In genomic region chr12:52076811-52077210, GRCh38 we compare ENCODE assay signal across 26 cellular contexts. TPM values are rescaled to one million over a fixed set of nuclear protein-coding genes. Genes with fewer than 3 reads are reported as not detected.
"Had no signal": no experiment of that assay in that cellular context is flagged by ENCODE, and none has a peak within 500 bp of the region (broad histone marks: within the 10 kb centered on the region; RNA-seq: fewer than 3 reads in every experiment).

No MANE protein-coding gene starts in this region.

- H3K27me3 ChIP-seq: MG63, SJSA1 had no signal

- H3K27me3 Mint-ChIP-seq: IgD-negative memory B cell had no signal

- H3K4me3 ChIP-seq: MG63, SJSA1, SK-N-MC had no signal

- FAIRE-seq: HTR-8/SVneo, RCC 7860 had no signal

- H3K27ac ChIP-seq: HL-60, SJSA1, SK-N-MC had no signal

- H3K9me3 Mint-ChIP-seq: IgD-negative memory B cell had no signal

- DNase-seq: KBM-7, MG63, NCI-H1092, NCI-H1105 treated with DMSO at 0.1 percent for 48 hours, NCI-H1417 treated with DMSO at 0.1 percent for 48 hours, NCI-H146, NCI-H1694 treated with DMSO at 0.1 percent for 48 hours, NCI-H1930, NCI-H2081, NCI-H2107, NCI-H2227 treated with DMSO at 0.1 percent for 48 hours, NCI-H446, NCI-H510A, NCI-H524 treated with DMSO at 0.1 percent for 48 hours, NCI-H69, NCI-H774, Right ventricle myocardium superior, RPMI8226, SIG-M5 had no signal

- H3K4me3 Mint-ChIP-seq: IgD-negative memory B cell had no signal

- H3K9me3 ChIP-seq: MG63, SJSA1 had no signal

RNA-seq across cellular contexts. Expression of gene SMIM41, which starts 2.7 kb away (rescaled TPM):
- total RNA-seq: LHCN-M2, SJSA1 had no signal
- polyA plus RNA-seq: IgD-negative memory B cell had no signal
